ENCODE assay signal across 28 cellular contexts in genomic region chr2:6215053-6215452, GRCh38.
"Had no signal": no experiment of that assay in that cellular context is flagged by ENCODE, and none has a peak within 500 bp of the region (broad histone marks: within the 10 kb centered on the region; RNA-seq: fewer than 3 reads in every experiment).

No MANE protein-coding gene starts in this region.

- H3K4me1 Mint-ChIP-seq: activated naive CD4-positive, alpha-beta T cell treated with anti-CD3 and anti-CD28 coated beads, Interleukin-2, amount 50 U/mL, for 24 hours; activated naive CD8-positive, alpha-beta T cell treated with anti-CD3 and anti-CD28 coated beads for 36 hours; activated naive CD8-positive, alpha-beta T cell treated with anti-CD3 and anti-CD28 coated beads, Interleukin-2, amount 50 U/mL, for 24 hours; activated T-helper 17 cell treated with anti-CD3 and anti-CD28 coated beads, Interleukin-2, amount 50 U/mL, for 72 hours; WTC11 had no signal

- H3K9me3 Mint-ChIP-seq: activated CD8-positive, alpha-beta T cell treated with anti-CD3 and anti-CD28 coated beads for 36 hours; activated naive CD4-positive, alpha-beta T cell treated with anti-CD3 and anti-CD28 coated beads for 36 hours; activated naive CD4-positive, alpha-beta T cell treated with anti-CD3 and anti-CD28 coated beads, Interleukin-2, amount 50 U/mL, for 24 hours; activated naive CD8-positive, alpha-beta T cell treated with anti-CD3 and anti-CD28 coated beads for 36 hours; activated naive CD8-positive, alpha-beta T cell treated with anti-CD3 and anti-CD28 coated beads, Interleukin-2, amount 50 U/mL, for 24 hours; activated T-cell treated with anti-CD3 and anti-CD28 coated beads, Interleukin-2, amount 50 U/mL, for 4 hours had no signal

- H3K27ac ChIP-seq: adrenal gland, body of pancreas, esophagus muscularis mucosa, gastroesophageal sphincter, VCaP had no signal

- H3K27me3 ChIP-seq: adrenal gland, body of pancreas, esophagus muscularis mucosa had no signal

- H3K4me3 Mint-ChIP-seq: activated CD8-positive, alpha-beta T cell treated with anti-CD3 and anti-CD28 coated beads for 36 hours; activated naive CD4-positive, alpha-beta T cell treated with anti-CD3 and anti-CD28 coated beads for 36 hours; activated naive CD4-positive, alpha-beta T cell treated with anti-CD3 and anti-CD28 coated beads, Interleukin-2, amount 50 U/mL, for 24 hours; activated naive CD8-positive, alpha-beta T cell treated with anti-CD3 and anti-CD28 coated beads for 36 hours; activated naive CD8-positive, alpha-beta T cell treated with anti-CD3 and anti-CD28 coated beads, Interleukin-2, amount 50 U/mL, for 24 hours; activated T-cell treated with anti-CD3 and anti-CD28 coated beads, Interleukin-2, amount 50 U/mL, for 4 hours; activated T-helper 17 cell treated with anti-CD3 and anti-CD28 coated beads, Interleukin-2, amount 50 U/mL, for 72 hours; effector memory CD8-positive, alpha-beta T cell; WTC11 had no signal

- H3K4me1 ChIP-seq: adrenal gland, esophagus muscularis mucosa, gastroesophageal sphincter had no signal

- H3K4me3 ChIP-seq: adrenal gland, body of pancreas, esophagus muscularis mucosa, gastroesophageal sphincter had no signal

- FAIRE-seq: colon had no signal

- DNase-seq: activated CD4-positive, alpha-beta T cell treated with anti-CD3 and anti-CD28 coated beads for 48 hours; activated CD4-positive, alpha-beta T cell treated with anti-CD3 and anti-CD28 coated beads, Interleukin-2, amount 50 U/mL, for 1 hour; activated CD4-positive, alpha-beta T cell treated with anti-CD3 and anti-CD28 coated beads, Interleukin-2, amount 50 U/mL, for 48 hours; activated CD8-positive, alpha-beta memory T cell treated with anti-CD3 and anti-CD28 coated beads for 24 hours; activated CD8-positive, alpha-beta T cell treated with anti-CD3 and anti-CD28 coated beads for 36 hours; activated effector memory CD4-positive, alpha-beta T cell treated with Interleukin-2 at 50 U/mL for 16 hours; activated gamma-delta T cell treated with Interleukin-2 at 50 U/mL for 16 hours; activated naive CD4-positive, alpha-beta T cell treated with anti-CD3 and anti-CD28 coated beads for 36 hours; activated naive CD8-positive, alpha-beta T cell treated with anti-CD3 and anti-CD28 coated beads for 36 hours; activated naive CD8-positive, alpha-beta T cell treated with anti-CD3 and anti-CD28 coated beads, Interleukin-2, amount 50 U/mL, for 24 hours; activated T-cell treated with anti-CD3 and anti-CD28 coated beads, Interleukin-2, amount 50 U/mL, for 4 hours; adrenal gland; amygdala; aorta; body of pancreas; caudate nucleus; cortex of kidney; dermis blood vessel endothelial cell; effector CD4-positive, alpha-beta T cell; effector memory CD8-positive, alpha-beta T cell; T-helper 2 cell had no signal

- H3K9me3 ChIP-seq: adrenal gland, body of pancreas, esophagus muscularis mucosa, gastroesophageal sphincter had no signal

- H3K36me3 Mint-ChIP-seq: activated naive CD4-positive, alpha-beta T cell treated with anti-CD3 and anti-CD28 coated beads, Interleukin-2, amount 50 U/mL, for 24 hours; activated naive CD8-positive, alpha-beta T cell treated with anti-CD3 and anti-CD28 coated beads for 36 hours had no signal

- H3K27ac Mint-ChIP-seq: activated CD8-positive, alpha-beta T cell treated with anti-CD3 and anti-CD28 coated beads for 36 hours; activated naive CD4-positive, alpha-beta T cell treated with anti-CD3 and anti-CD28 coated beads for 36 hours; activated naive CD4-positive, alpha-beta T cell treated with anti-CD3 and anti-CD28 coated beads, Interleukin-2, amount 50 U/mL, for 24 hours; activated naive CD8-positive, alpha-beta T cell treated with anti-CD3 and anti-CD28 coated beads for 36 hours; activated naive CD8-positive, alpha-beta T cell treated with anti-CD3 and anti-CD28 coated beads, Interleukin-2, amount 50 U/mL, for 24 hours; activated T-helper 17 cell treated with anti-CD3 and anti-CD28 coated beads, Interleukin-2, amount 50 U/mL, for 72 hours; effector memory CD8-positive, alpha-beta T cell; WTC11 had no signal

- H3K27me3 Mint-ChIP-seq: activated CD8-positive, alpha-beta T cell treated with anti-CD3 and anti-CD28 coated beads for 36 hours; activated naive CD4-positive, alpha-beta T cell treated with anti-CD3 and anti-CD28 coated beads, Interleukin-2, amount 50 U/mL, for 24 hours; activated naive CD8-positive, alpha-beta T cell treated with anti-CD3 and anti-CD28 coated beads for 36 hours; activated naive CD8-positive, alpha-beta T cell treated with anti-CD3 and anti-CD28 coated beads, Interleukin-2, amount 50 U/mL, for 24 hours; activated T-helper 17 cell treated with anti-CD3 and anti-CD28 coated beads, Interleukin-2, amount 50 U/mL, for 72 hours; effector memory CD8-positive, alpha-beta T cell had no signal

- H3K36me3 ChIP-seq: adrenal gland, esophagus muscularis mucosa, gastroesophageal sphincter had no signal

- ATAC-seq: activated CD8-positive, alpha-beta T cell treated with anti-CD3 and anti-CD28 coated beads for 36 hours; activated naive CD8-positive, alpha-beta T cell treated with anti-CD3 and anti-CD28 coated beads, Interleukin-2, amount 50 U/mL, for 24 hours; activated T-cell treated with anti-CD3 and anti-CD28 coated beads, Interleukin-2, amount 50 U/mL, for 4 hours; activated T-helper 17 cell treated with anti-CD3 and anti-CD28 coated beads, Interleukin-2, amount 50 U/mL, for 72 hours; body of pancreas; effector memory CD8-positive, alpha-beta T cell; gastroesophageal sphincter; WTC11 had no signal
